ENCODE assay signal across 27 cellular contexts in the genomic region with DNA sequence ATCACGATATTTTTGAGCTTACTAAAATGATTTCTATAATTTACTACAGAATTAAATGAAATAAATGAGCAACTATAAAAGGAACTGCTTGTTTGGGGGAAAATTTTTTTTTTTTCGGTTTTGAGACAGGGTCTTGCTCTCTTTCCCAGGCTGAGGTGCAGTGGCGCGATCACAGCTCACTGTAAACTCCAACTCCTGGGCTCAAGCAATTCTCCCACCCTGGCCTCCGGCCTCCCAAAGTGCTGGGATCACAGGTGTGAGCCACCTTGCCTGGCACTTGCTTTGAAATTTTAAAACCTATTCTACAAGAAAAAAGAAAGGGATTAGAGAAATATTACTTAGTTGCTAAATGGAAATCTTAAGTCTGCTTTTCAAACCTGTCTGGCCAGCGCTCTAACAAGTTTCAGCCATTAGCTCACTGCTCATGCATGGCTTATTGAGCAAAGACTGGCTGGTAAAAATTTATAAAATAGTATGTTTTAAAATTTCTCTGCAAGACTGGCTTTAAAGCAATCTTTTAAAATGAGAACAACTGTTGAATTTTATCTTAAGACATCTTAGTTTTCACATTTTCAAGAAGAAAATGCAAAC.
"Had no signal": no experiment of that assay in that cellular context is flagged by ENCODE, and none has a peak within 500 bp of the region (broad histone marks: within the 10 kb centered on the region; RNA-seq: fewer than 3 reads in every experiment).

No MANE protein-coding gene starts in this region.

- H3K4me2 ChIP-seq: neural progenitor cell had no signal

- H3K9ac ChIP-seq: neural progenitor cell, parathyroid adenoma had no signal

- H3K27ac ChIP-seq: neural progenitor cell, ovary, parathyroid adenoma, psoas muscle, right lobe of liver, sigmoid colon, spleen, suprapubic skin, testis, tibial nerve, upper lobe of right lung, vagina had no signal

- H3K4me1 ChIP-seq: neural progenitor cell, psoas muscle, sigmoid colon, spleen, suprapubic skin, testis, tibial nerve, upper lobe of right lung, vagina had no signal

- ATAC-seq: naive thymus-derived CD4-positive, alpha-beta T cell; natural killer cell; psoas muscle; right cardiac atrium; right lobe of liver; stimulated activated memory B cell treated with anti-CD40 and anti-IgM and Interleukin-4, amounts not matched to agents 10 μg/mL and 1 μg/mL and 100 μg/mL, for 72 hours; stimulated activated naive CD8-positive, alpha-beta T cell treated with anti-CD3 and anti-CD28 coated beads, Interleukin-15, amount 100 ng/mL, for 72 hours; stimulated activated naive CD8-positive, alpha-beta T cell treated with anti-CD3 and anti-CD28 coated beads, Interleukin-15, Interleukin-2, amounts not matched to agents 100 U/mL and 50 U/mL, for 24 hours; upper lobe of right lung had no signal

- DNase-seq: naive thymus-derived CD4-positive, alpha-beta T cell; natural killer cell; occipital lobe; ovary; psoas muscle; right cardiac atrium; right lobe of liver; sigmoid colon; small intestine; spleen; stimulated activated CD4-positive, alpha-beta T cell treated with anti-CD3 and anti-CD28 coated beads, Interleukin-12 subunit alpha, Interleukin-12 subunit beta, amount 100 ng/mL, for 4 hours; stimulated activated CD4-positive, alpha-beta T cell treated with anti-CD3 and anti-CD28 coated beads, Interleukin-1b, Interleukin-23, amount 100 ng/mL, for 48 hours; stimulated activated CD4-positive, alpha-beta T cell treated with anti-CD3 and anti-CD28 coated beads, Interleukin-4, amount 100 ng/mL, for 1 hour; stimulated activated CD4-positive, alpha-beta T cell treated with anti-CD3 and anti-CD28 coated beads, Interleukin-4, amount 100 ng/mL, for 4 hours; stimulated activated CD8-positive, alpha-beta memory T cell treated with anti-CD3 and anti-CD28 coated beads, Interleukin-4, amount 100 ng/mL, for 48 hours; stimulated activated naive CD4-positive, alpha-beta T cell; stimulated activated naive CD8-positive, alpha-beta T cell treated with anti-CD3 and anti-CD28 coated beads, Interleukin-15, amount 100 ng/mL, for 72 hours; stimulated activated naive CD8-positive, alpha-beta T cell treated with anti-CD3 and anti-CD28 coated beads, Interleukin-15, Interleukin-2, amounts not matched to agents 100 U/mL and 50 U/mL, for 24 hours; substantia nigra; testis; upper lobe of right lung had no signal

- H3K36me3 ChIP-seq: neural progenitor cell, ovary, right lobe of liver, vagina had no signal

- H2AFZ ChIP-seq: neural progenitor cell, parathyroid adenoma had no signal

- H3K27me3 ChIP-seq: neural progenitor cell, ovary, right lobe of liver, sigmoid colon, spleen, suprapubic skin, testis, tibial nerve, upper lobe of right lung, vagina had no signal

- H3K4me3 ChIP-seq: neural progenitor cell, ovary, psoas muscle, right lobe of liver, sigmoid colon, spleen, suprapubic skin, testis, tibial nerve, upper lobe of right lung, vagina had no signal

- H3K79me2 ChIP-seq: parathyroid adenoma had no signal

- H3K9me3 ChIP-seq: ovary, psoas muscle, right lobe of liver, sigmoid colon, spleen, suprapubic skin, testis, tibial nerve, upper lobe of right lung, vagina had no signal
